Comparison of ENCODE assay signal across 1 cellular context in genomic region chr11:62705401-62705800, GRCh38.
TF ChIP-seq lines count a peak whose summit lies in the region.

No MANE protein-coding gene starts in this region.

TF ChIP-seq in HepG2, 621 proteins besides CTCF, POLR2A, EP300 and RAD21:
- TF ChIP-seq NFE2L1 (CRISPR knock-in tag; IDR thresholded peaks at IDR 0.05; ENCODE audit: borderline replicate concordance) (0 out of 2 replicates have a peak, but pooled peaks have one; percentile 65), PBX2 (CRISPR knock-in tag; IDR thresholded peaks at IDR 0.05) (no peak)
